Comparison of ENCODE assay signal across 8 cellular contexts in the genomic region with DNA sequence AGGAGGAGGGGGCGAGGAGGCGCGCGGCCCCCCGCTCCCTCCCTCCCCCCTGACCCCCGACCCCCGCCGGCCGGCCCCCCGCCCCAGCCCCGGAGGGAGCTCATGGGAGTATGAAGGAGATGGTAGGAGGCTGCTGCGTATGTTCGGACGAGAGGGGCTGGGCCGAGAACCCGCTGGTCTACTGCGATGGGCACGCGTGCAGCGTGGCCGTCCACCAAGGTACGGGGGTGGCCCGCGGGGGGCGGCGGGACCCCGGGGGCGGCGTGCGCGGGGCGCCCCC. TPM values are rescaled to one million over a fixed set of nuclear protein-coding genes. Genes with fewer than 3 reads are reported as not detected.
DNase-seq lines count a peak whose midpoint lies in the region; TF ChIP-seq lines count a peak whose summit lies in the region.

No MANE protein-coding gene starts in this region.

- H3K27ac Mint-ChIP-seq in brain: no peak overlapping the region
- no peak overlapping the region for H3K27ac Mint-ChIP-seq in mesothelial cell of epicardium

- H3K4me3 Mint-ChIP-seq in brain (peak overlapping the region; percentile 72 to 96 (median 81)), mesothelial cell of epicardium (peak overlapping the region; percentile 92)

- DNase-seq in HL-60 (ENCODE audit: low read depth in 1 of 2, low spot score in 1 of 2) (no peak), mesothelial cell of epicardium (ENCODE audit: low spot score in 2 of 2, unreplicated experiment in 2 of 2) (no peak), dedifferentiated amniotic fluid mesenchymal stem cell (ENCODE audit: extremely low spot score) (no peak), dermis blood vessel endothelial cell (no peak), NOMO-1 treated with DMSO at 0.1 percent for 48 hours (lab: John Stamatoyannopoulos, UW; ENCODE audit: unreplicated experiment) (no peak)
- DNase-seq in stimulated activated CD4-positive, alpha-beta T cell treated with anti-CD3 and anti-CD28 coated beads, Interleukin-4, amount 100 ng/mL, for 24 hours: no peak

- TF ChIP-seq CTCF in HL-60 (IDR thresholded peaks at IDR 0.05; ENCODE audit: insufficient read depth, low read length) (no peak), brain (conservative IDR thresholded peaks at IDR 0.05) (no peak), mesothelial cell of epicardium (IDR thresholded peaks at IDR 0.05; ENCODE audit: unreplicated experiment) (no peak)

- H3K36me3 Mint-ChIP-seq in brain (peaks cover 9% of the 10 kb centered on the region), mesothelial cell of epicardium (peaks cover 8% of the 10 kb centered on the region)

- H3K4me1 Mint-ChIP-seq in brain (peaks cover 71% of the 10 kb centered on the region), mesothelial cell of epicardium (peaks cover 43% of the 10 kb centered on the region)

- H3K27ac ChIP-seq in ACC112 (ENCODE audit: low read depth, low read length): no peak overlapping the region
- no peak overlapping the region for H3K27ac ChIP-seq in HL-60 (replicated peaks)

- H3K79me2 ChIP-seq in ACC112 (ENCODE audit: control insufficient read depth, insufficient read depth, low read length, unreplicated experiment): peaks cover 29% of the 10 kb centered on the region

- H3K4me3 ChIP-seq in ACC112 (ENCODE audit: low read depth, low read length) (peak overlapping the region; percentile 97), HL-60 (replicated peaks; ENCODE audit: insufficient read depth, low read length) (peak overlapping the region; percentile 48)

- no peaks in the 10 kb centered on the region for H3K27me3 ChIP-seq in ACC112 (ENCODE audit: insufficient read depth, low read length)
- H3K27me3 ChIP-seq in HL-60 (ENCODE audit: insufficient read depth, poor library complexity, severe bottlenecking): no peaks in the 10 kb centered on the region

- H3K4me1 ChIP-seq in ACC112 (ENCODE audit: control insufficient read depth, insufficient read depth, low read length, unreplicated experiment): peaks cover 13% of the 10 kb centered on the region

- H3K27me3 Mint-ChIP-seq in brain (peaks cover 50% of the 10 kb centered on the region), mesothelial cell of epicardium (ENCODE audit: low read depth) (no peaks in the 10 kb centered on the region)

- H3K9me3 Mint-ChIP-seq in brain (peaks cover 0 to 4% (median 0%) of the 10 kb centered on the region in 5 experiments), mesothelial cell of epicardium (no peaks in the 10 kb centered on the region)

- H3K36me3 ChIP-seq in ACC112 (ENCODE audit: insufficient read depth, low read length): 0 out of 2 replicates have a peak, but pooled peaks cover 6% of the 10 kb centered on the region

- H2AFZ ChIP-seq in ACC112 (ENCODE audit: low read length, unreplicated experiment): peak overlapping the region; percentile 15

RNA-seq across cellular contexts. Expression of a gene that starts 0.4 kb away (rescaled TPM):
- polyA plus RNA-seq in brain (ENCODE audit: insufficient read depth, low read depth, low replicate concordance): 50.9 TPM
- total RNA-seq in mesothelial cell of epicardium: 171 to 184 TPM (median 178 TPM) in 3 replicates
- 23.9 and 25.9 TPM in 2 replicates for total RNA-seq in dermis blood vessel endothelial cell

RNA-seq across cellular contexts. Expression of a gene that starts 24.7 kb away (rescaled TPM):
- 38.7 TPM for polyA plus RNA-seq in brain (ENCODE audit: insufficient read depth, low read depth, low replicate concordance)
- 4.6 to 5.6 TPM (median 5.1 TPM) in 3 replicates for total RNA-seq in mesothelial cell of epicardium
- total RNA-seq in dermis blood vessel endothelial cell: 1.7 and 3.4 TPM in 2 replicates

RNA-seq across cellular contexts. Expression of a gene that starts 30.7 kb away (rescaled TPM):
- 8.8 TPM for polyA plus RNA-seq in brain (ENCODE audit: insufficient read depth, low read depth, low replicate concordance)
- total RNA-seq in mesothelial cell of epicardium (3.7 to 4.0 TPM (median 3.8 TPM) in 3 replicates), dermis blood vessel endothelial cell (0.65 and 1.2 TPM in 2 replicates)

RNA-seq across cellular contexts. Expression of a gene that starts 42.7 kb away (rescaled TPM):
- polyA plus RNA-seq in brain (ENCODE audit: insufficient read depth, low read depth, low replicate concordance): 88.3 TPM
- 83.3 to 95.8 TPM (median 91.9 TPM) in 3 replicates for total RNA-seq in mesothelial cell of epicardium
- 2.4 and 7.8 TPM in 2 replicates for total RNA-seq in dermis blood vessel endothelial cell

RNA-seq across cellular contexts. Expression of a gene that starts 47.1 kb away (rescaled TPM):
- 278 TPM for polyA plus RNA-seq in brain (ENCODE audit: insufficient read depth, low read depth, low replicate concordance)
- 107 to 121 TPM (median 115 TPM) in 3 replicates for total RNA-seq in mesothelial cell of epicardium
- 188 and 348 TPM in 2 replicates for total RNA-seq in dermis blood vessel endothelial cell
